ENCODE assay signal across 8 cellular contexts in genomic region chr17:8189711-8190477, GRCh38. TPM values are rescaled to one million over a fixed set of nuclear protein-coding genes. Genes with fewer than 3 reads are reported as not detected.
DNase-seq lines count a peak whose midpoint lies in the region; ATAC-seq lines count a peak whose summit lies in the region.

TSS of gene BORCS6 (minus strand) at chr17:8190180. CDS start at chr17:8190140, 40 bp downstream.

- peaks cover 0 to 9% (median 0%) of the 10 kb centered on the region in 3 donors for H3K36me3 Mint-ChIP-seq in CD8-positive, alpha-beta memory T cell
- H3K36me3 Mint-ChIP-seq in effector memory CD8-positive, alpha-beta T cell (ENCODE audit: insufficient read depth): peaks cover 11% of the 10 kb centered on the region

- H3K27ac ChIP-seq in CD8-positive, alpha-beta memory T cell (ENCODE audit: low read depth, low read length): peak within 1 kb of the TSS; percentile 81
- H3K27ac ChIP-seq in mesenchymal stem cell (ENCODE audit: low read length, poor library complexity, severe bottlenecking): peak within 1 kb of the TSS; percentile 85

- peak within 1 kb of the TSS; percentile 80 for H2AFZ ChIP-seq in mesenchymal stem cell (ENCODE audit: low read depth, low read length)

- peak within 1 kb of the TSS; percentile 87 for H3K9ac ChIP-seq in mesenchymal stem cell (ENCODE audit: low read length)

- H4K8ac ChIP-seq in mesenchymal stem cell (ENCODE audit: low read length): peak within 1 kb of the TSS; percentile 86

- H3K27me3 ChIP-seq in CD8-positive, alpha-beta memory T cell (ENCODE audit: insufficient read depth, low read length, poor library complexity, severe bottlenecking): no peaks in the 10 kb centered on the region
- no peaks in the 10 kb centered on the region for H3K27me3 ChIP-seq in mesenchymal stem cell (ENCODE audit: control insufficient read depth in 1 of 2, insufficient read depth in 1 of 2, low read length in 2 of 2)

- peak within 1 kb of the TSS; percentile 72 for H2AK5ac ChIP-seq in mesenchymal stem cell (ENCODE audit: low read length, severe bottlenecking)

- H3K36me3 ChIP-seq in CD8-positive, alpha-beta memory T cell (ENCODE audit: insufficient read depth, low read length): no peaks in the 10 kb centered on the region
- no peaks in the 10 kb centered on the region for H3K36me3 ChIP-seq in mesenchymal stem cell (ENCODE audit: control insufficient read depth in 1 of 2, insufficient read depth in 2 of 2, low read depth in 1 of 2, low read length in 2 of 2)

- H3K23ac ChIP-seq in mesenchymal stem cell (ENCODE audit: low read length in 2 of 2): peak within 1 kb of the TSS in 1 of 2 experiments; percentile 66

- peaks cover 4% of the 10 kb centered on the region for H3K79me1 ChIP-seq in mesenchymal stem cell (replicated peaks; ENCODE audit: low read length, poor library complexity, severe bottlenecking)

- peaks cover 39% of the 10 kb centered on the region for H3K4me1 ChIP-seq in CD8-positive, alpha-beta memory T cell (ENCODE audit: insufficient read depth, low read length)
- peaks cover 20% of the 10 kb centered on the region for H3K4me1 ChIP-seq in mesenchymal stem cell (ENCODE audit: control insufficient read depth, insufficient read depth, low read depth, low read length)

- H3K4me3 ChIP-seq in CD8-positive, alpha-beta memory T cell (ENCODE audit: low read length): peak within 1 kb of the TSS; percentile 92
- H3K4me3 ChIP-seq in mesenchymal stem cell (ENCODE audit: insufficient read depth in 1 of 2, low read depth in 1 of 2, low read length in 2 of 2): peak within 1 kb of the TSS; percentile 75 to 88

- peak within 1 kb of the TSS in 1 of 2 experiments; percentile 87 for H3K14ac ChIP-seq in mesenchymal stem cell (ENCODE audit: low read length in 2 of 2)

- peak within 1 kb of the TSS; percentile 91 for H2BK5ac ChIP-seq in mesenchymal stem cell (ENCODE audit: low read depth, low read length, poor library complexity, severe bottlenecking)

- H3K27ac Mint-ChIP-seq in CD8-positive, alpha-beta memory T cell: peak within 1 kb of the TSS; percentile 46 to 95 (median 88)
- no peak within 1 kb of the TSS for H3K27ac Mint-ChIP-seq in effector memory CD8-positive, alpha-beta T cell

- H2BK120ac ChIP-seq in mesenchymal stem cell (ENCODE audit: low read depth, low read length): peak within 1 kb of the TSS; percentile 81

- WGBS in mesenchymal stem cell: under 1% methylated on average over 68 of the region's 70 CpGs

- ATAC-seq in GM19467 (IDR thresholded peaks at IDR 0.05; ENCODE audit: unreplicated experiment): peak; percentile 47
- peak; percentile 70 for ATAC-seq in effector memory CD8-positive, alpha-beta T cell (replicated peaks)

- peak within 1 kb of the TSS; percentile 91 for H3K4me2 ChIP-seq in mesenchymal stem cell (ENCODE audit: low read length, poor library complexity, severe bottlenecking)

- H3K4me3 Mint-ChIP-seq in CD8-positive, alpha-beta memory T cell: peak within 1 kb of the TSS in 1 of 7 donors; percentile 15
- H3K4me3 Mint-ChIP-seq in effector memory CD8-positive, alpha-beta T cell: no peak within 1 kb of the TSS

- peak within 1 kb of the TSS; percentile 63 to 91 for H2BK12ac ChIP-seq in mesenchymal stem cell (ENCODE audit: low read length in 2 of 2)

- CTCF ChIA-PET in CD8-positive, alpha-beta memory T cell (lab: Charles Lee): interaction anchor here (0.6 to 5.5 kb wide), 16 partner anchors 9 to 502 kb away, joined by 3 to 63 read pairs (median 4); partner anchors contain the start of genes ALOXE3 and KRABD2

- H3K4ac ChIP-seq in mesenchymal stem cell (ENCODE audit: low read depth in 1 of 2, low read length in 2 of 2): peak within 1 kb of the TSS; percentile 77 to 94

- H4K91ac ChIP-seq in mesenchymal stem cell (ENCODE audit: low read length): peak within 1 kb of the TSS; percentile 74

- POLR2A ChIA-PET in CD8-positive, alpha-beta memory T cell (lab: Charles Lee): interaction anchor here (0.6 to 7.6 kb wide), 15 partner anchors 9 to 186 kb away, joined by 3 to 120 read pairs (median 6); partner anchors contain the start of genes AURKB, CTC1, RANGRF and SLC25A35

- peak; percentile 93 to 97 (median 95) for DNase-seq in CD8-positive, alpha-beta memory T cell
- DNase-seq in HT-29 (ENCODE audit: low spot score) (peak; percentile 92), mesenchymal stem cell (peak; percentile 99)
- DNase-seq in NK-92 treated with Interleukin-12 subunit alpha and Interleukin-12 subunit beta, amount 100 ng/mL, for 24 hours (lab: John Stamatoyannopoulos, UW): peak; percentile 91
- DNase-seq in activated CD8-positive, alpha-beta memory T cell treated with anti-CD3 and anti-CD28 coated beads for 24 hours: peak; percentile 93
- DNase-seq in effector memory CD8-positive, alpha-beta T cell: peak; percentile 86 to 91 (median 90)
- DNase-seq in stimulated activated CD8-positive, alpha-beta memory T cell treated with anti-CD3 and anti-CD28 coated beads, Interleukin-12 subunit alpha, Interleukin-12 subunit beta, amount 100 ng/mL, for 4 hours (ENCODE audit: low read depth): peak; percentile 87

- peak within 1 kb of the TSS; percentile 85 to 97 for H3K18ac ChIP-seq in mesenchymal stem cell (ENCODE audit: low read depth in 1 of 2, low read length in 2 of 2)

- H2BK15ac ChIP-seq in mesenchymal stem cell (ENCODE audit: low read depth, poor library complexity, severe bottlenecking): peak within 1 kb of the TSS; percentile 85

- no peaks in the 10 kb centered on the region for H3K9me3 Mint-ChIP-seq in CD8-positive, alpha-beta memory T cell
- no peaks in the 10 kb centered on the region for H3K9me3 Mint-ChIP-seq in effector memory CD8-positive, alpha-beta T cell

- peaks cover 12 to 13% (median 12%) of the 10 kb centered on the region in 3 donors for H3K4me1 Mint-ChIP-seq in CD8-positive, alpha-beta memory T cell
- H3K4me1 Mint-ChIP-seq in effector memory CD8-positive, alpha-beta T cell (ENCODE audit: low read depth in 2 of 2): peaks cover 10 to 11% of the 10 kb centered on the region in 2 donors

- no peaks in the 10 kb centered on the region for H3K9me3 ChIP-seq in CD8-positive, alpha-beta memory T cell (ENCODE audit: low read length)
- no peaks in the 10 kb centered on the region for H3K9me3 ChIP-seq in mesenchymal stem cell (ENCODE audit: control insufficient read depth, low read length)

- H3K27me3 Mint-ChIP-seq in CD8-positive, alpha-beta memory T cell: peaks cover 0 to 2% of the 10 kb centered on the region in 2 donors
- no peaks in the 10 kb centered on the region for H3K27me3 Mint-ChIP-seq in effector memory CD8-positive, alpha-beta T cell

RNA-seq across cellular contexts. Expression of gene BORCS6, which starts in this region (rescaled TPM):
- 1 to 10 TPM; 8.1 to 8.8 TPM for total RNA-seq in CD8-positive, alpha-beta memory T cell
- 30.0 TPM for polyA plus RNA-seq in CD8-positive, alpha-beta memory T cell
- 12.4 and 12.8 TPM in 2 replicates for total RNA-seq in HT-29 (2014; rRNA removed; shearing (Covaris generic))
- polyA plus RNA-seq in mesenchymal stem cell (2013, experiment 1 of 2): 5.7 TPM
- polyA plus RNA-seq in mesenchymal stem cell (2013, experiment 2 of 2): 5.5 TPM

Comparison
In these comparisons a context has a peak if more than half of its experiments do, and no peak if none do; other contexts are left out.
1. Peak in every context shown above with its lines: DNase-seq, ATAC-seq, H3K4me3 ChIP-seq and H3K27ac ChIP-seq.
2. H3K27ac Mint-ChIP-seq: peak in CD8-positive, alpha-beta memory T cell (8 of 8); none in effector memory CD8-positive, alpha-beta T cell (0 of 2).